3 cellular contexts compared by ENCODE assay signal in genomic region chr3:101978348-101978747, GRCh38.
TF ChIP-seq lines count a peak whose summit lies in the region.

No MANE protein-coding gene starts in this region.

TF ChIP-seq in SK-N-SH, 30 proteins besides CTCF, POLR2A, EP300 and RAD21 (continued from another document):
- TF ChIP-seq FOXM1 (IDR thresholded peaks at IDR 0.05; ENCODE audit: low read depth) (no peak), GABPA (IDR thresholded peaks at IDR 0.05; ENCODE audit: low read depth) (no peak), REST (IDR thresholded peaks at IDR 0.05; ENCODE audit: low read depth, low read length) (no peak), TEAD4 (IDR thresholded peaks at IDR 0.05; ENCODE audit: borderline replicate concordance, insufficient read depth) (no peak), RXRA (IDR thresholded peaks at IDR 0.05; ENCODE audit: borderline replicate concordance, low read depth) (no peak), ZBTB33 (IDR thresholded peaks at IDR 0.05; ENCODE audit: borderline replicate concordance, low read depth) (no peak), JUND (IDR thresholded peaks at IDR 0.05) (no peak)
- TF ChIP-seq, protein P1, sequence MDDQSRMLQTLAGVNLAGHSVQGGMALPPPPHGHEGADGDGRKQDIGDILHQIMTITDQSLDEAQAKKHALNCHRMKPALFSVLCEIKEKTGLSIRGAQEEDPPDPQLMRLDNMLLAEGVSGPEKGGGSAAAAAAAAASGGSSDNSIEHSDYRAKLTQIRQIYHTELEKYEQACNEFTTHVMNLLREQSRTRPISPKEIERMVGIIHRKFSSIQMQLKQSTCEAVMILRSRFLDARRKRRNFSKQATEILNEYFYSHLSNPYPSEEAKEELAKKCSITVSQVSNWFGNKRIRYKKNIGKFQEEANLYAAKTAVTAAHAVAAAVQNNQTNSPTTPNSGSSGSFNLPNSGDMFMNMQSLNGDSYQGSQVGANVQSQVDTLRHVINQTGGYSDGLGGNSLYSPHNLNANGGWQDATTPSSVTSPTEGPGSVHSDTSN (IDR thresholded peaks at IDR 0.05): no peak

TF ChIP-seq in SK-N-SH treated with all-trans-retinoic acid at 6 μM for 48 hours, 23 proteins besides CTCF, POLR2A, EP300 and RAD21 (continued from another document):
- no peak for TF ChIP-seq RARB (CRISPR knock-in tag; IDR thresholded peaks at IDR 0.05)
- TF ChIP-seq, protein P2, sequence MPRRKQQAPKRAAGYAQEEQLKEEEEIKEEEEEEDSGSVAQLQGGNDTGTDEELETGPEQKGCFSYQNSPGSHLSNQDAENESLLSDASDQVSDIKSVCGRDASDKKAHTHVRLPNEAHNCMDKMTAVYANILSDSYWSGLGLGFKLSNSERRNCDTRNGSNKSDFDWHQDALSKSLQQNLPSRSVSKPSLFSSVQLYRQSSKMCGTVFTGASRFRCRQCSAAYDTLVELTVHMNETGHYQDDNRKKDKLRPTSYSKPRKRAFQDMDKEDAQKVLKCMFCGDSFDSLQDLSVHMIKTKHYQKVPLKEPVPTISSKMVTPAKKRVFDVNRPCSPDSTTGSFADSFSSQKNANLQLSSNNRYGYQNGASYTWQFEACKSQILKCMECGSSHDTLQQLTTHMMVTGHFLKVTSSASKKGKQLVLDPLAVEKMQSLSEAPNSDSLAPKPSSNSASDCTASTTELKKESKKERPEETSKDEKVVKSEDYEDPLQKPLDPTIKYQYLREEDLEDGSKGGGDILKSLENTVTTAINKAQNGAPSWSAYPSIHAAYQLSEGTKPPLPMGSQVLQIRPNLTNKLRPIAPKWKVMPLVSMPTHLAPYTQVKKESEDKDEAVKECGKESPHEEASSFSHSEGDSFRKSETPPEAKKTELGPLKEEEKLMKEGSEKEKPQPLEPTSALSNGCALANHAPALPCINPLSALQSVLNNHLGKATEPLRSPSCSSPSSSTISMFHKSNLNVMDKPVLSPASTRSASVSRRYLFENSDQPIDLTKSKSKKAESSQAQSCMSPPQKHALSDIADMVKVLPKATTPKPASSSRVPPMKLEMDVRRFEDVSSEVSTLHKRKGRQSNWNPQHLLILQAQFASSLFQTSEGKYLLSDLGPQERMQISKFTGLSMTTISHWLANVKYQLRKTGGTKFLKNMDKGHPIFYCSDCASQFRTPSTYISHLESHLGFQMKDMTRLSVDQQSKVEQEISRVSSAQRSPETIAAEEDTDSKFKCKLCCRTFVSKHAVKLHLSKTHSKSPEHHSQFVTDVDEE (CRISPR knock-in tag; IDR thresholded peaks at IDR 0.05): no peak

TF ChIP-seq in HEK293, 187 proteins besides CTCF, POLR2A, EP300 and RAD21 (continued from another document):
- no peak for TF ChIP-seq ZNF610 (tag by site-specific recombination; IDR thresholded peaks at IDR 0.05; ENCODE audit: borderline replicate concordance)
- peak; percentile 54; the same call in 1 of the 2 replicates for TF ChIP-seq ZNF501 (tag by site-specific recombination; IDR thresholded peaks at IDR 0.05)
- TF ChIP-seq SALL2 (tag by site-specific recombination; IDR thresholded peaks at IDR 0.05; ENCODE audit: borderline replicate concordance): no peak
- TF ChIP-seq FEZF1 (tag by site-specific recombination; IDR thresholded peaks at IDR 0.05): peak; percentile 71; the same call in 1 of the 2 replicates
- TF ChIP-seq ZNF843 (tag by site-specific recombination; IDR thresholded peaks at IDR 0.05): peak; percentile 70
- TF ChIP-seq ZNF645 (tag by site-specific recombination; IDR thresholded peaks at IDR 0.05): no peak
- TF ChIP-seq ZNF169 (tag by site-specific recombination; IDR thresholded peaks at IDR 0.05): no peak
- TF ChIP-seq ZNF677 (tag by site-specific recombination; IDR thresholded peaks at IDR 0.05): no peak
- no peak for TF ChIP-seq KLF16 (tag by site-specific recombination; IDR thresholded peaks at IDR 0.05)
- TF ChIP-seq, protein P1 (CRISPR knock-in tag; IDR thresholded peaks at IDR 0.05): no peak
- peak; percentile 38; the same call in 1 of the 2 replicates for TF ChIP-seq MZF1 (tag by site-specific recombination; IDR thresholded peaks at IDR 0.05; ENCODE audit: borderline replicate concordance)
- TF ChIP-seq PRDM6 (tag by site-specific recombination; IDR thresholded peaks at IDR 0.05): peak; percentile 66; the same call in 1 of the 2 replicates
- no peak for TF ChIP-seq ZNF785 (tag by site-specific recombination; IDR thresholded peaks at IDR 0.05)
- TF ChIP-seq ZBTB44 (tag by site-specific recombination; IDR thresholded peaks at IDR 0.05): no peak
- TF ChIP-seq, protein P3, sequence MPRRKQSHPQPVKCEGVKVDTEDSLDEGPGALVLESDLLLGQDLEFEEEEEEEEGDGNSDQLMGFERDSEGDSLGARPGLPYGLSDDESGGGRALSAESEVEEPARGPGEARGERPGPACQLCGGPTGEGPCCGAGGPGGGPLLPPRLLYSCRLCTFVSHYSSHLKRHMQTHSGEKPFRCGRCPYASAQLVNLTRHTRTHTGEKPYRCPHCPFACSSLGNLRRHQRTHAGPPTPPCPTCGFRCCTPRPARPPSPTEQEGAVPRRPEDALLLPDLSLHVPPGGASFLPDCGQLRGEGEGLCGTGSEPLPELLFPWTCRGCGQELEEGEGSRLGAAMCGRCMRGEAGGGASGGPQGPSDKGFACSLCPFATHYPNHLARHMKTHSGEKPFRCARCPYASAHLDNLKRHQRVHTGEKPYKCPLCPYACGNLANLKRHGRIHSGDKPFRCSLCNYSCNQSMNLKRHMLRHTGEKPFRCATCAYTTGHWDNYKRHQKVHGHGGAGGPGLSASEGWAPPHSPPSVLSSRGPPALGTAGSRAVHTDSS (tag by site-specific recombination; IDR thresholded peaks at IDR 0.05): no peak
- TF ChIP-seq TCF7L2 (IDR thresholded peaks at IDR 0.05; ENCODE audit: borderline replicate concordance, low read depth, low read length): no peak
- no peak for TF ChIP-seq TSHZ1 (tag by site-specific recombination; IDR thresholded peaks at IDR 0.05; ENCODE audit: borderline replicate concordance)
- no peak for TF ChIP-seq ZNF585B (tag by site-specific recombination; IDR thresholded peaks at IDR 0.05)
- TF ChIP-seq WT1 (tag by site-specific recombination; IDR thresholded peaks at IDR 0.05): peak; percentile 44; the same call in 1 of the 2 replicates
- TF ChIP-seq, protein P4, sequence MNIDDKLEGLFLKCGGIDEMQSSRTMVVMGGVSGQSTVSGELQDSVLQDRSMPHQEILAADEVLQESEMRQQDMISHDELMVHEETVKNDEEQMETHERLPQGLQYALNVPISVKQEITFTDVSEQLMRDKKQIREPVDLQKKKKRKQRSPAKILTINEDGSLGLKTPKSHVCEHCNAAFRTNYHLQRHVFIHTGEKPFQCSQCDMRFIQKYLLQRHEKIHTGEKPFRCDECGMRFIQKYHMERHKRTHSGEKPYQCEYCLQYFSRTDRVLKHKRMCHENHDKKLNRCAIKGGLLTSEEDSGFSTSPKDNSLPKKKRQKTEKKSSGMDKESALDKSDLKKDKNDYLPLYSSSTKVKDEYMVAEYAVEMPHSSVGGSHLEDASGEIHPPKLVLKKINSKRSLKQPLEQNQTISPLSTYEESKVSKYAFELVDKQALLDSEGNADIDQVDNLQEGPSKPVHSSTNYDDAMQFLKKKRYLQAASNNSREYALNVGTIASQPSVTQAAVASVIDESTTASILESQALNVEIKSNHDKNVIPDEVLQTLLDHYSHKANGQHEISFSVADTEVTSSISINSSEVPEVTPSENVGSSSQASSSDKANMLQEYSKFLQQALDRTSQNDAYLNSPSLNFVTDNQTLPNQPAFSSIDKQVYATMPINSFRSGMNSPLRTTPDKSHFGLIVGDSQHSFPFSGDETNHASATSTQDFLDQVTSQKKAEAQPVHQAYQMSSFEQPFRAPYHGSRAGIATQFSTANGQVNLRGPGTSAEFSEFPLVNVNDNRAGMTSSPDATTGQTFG (tag by site-specific recombination; IDR thresholded peaks at IDR 0.05; ENCODE audit: borderline replicate concordance): no peak
- TF ChIP-seq ZNF426 (tag by site-specific recombination; IDR thresholded peaks at IDR 0.05): no peak
- no peak for TF ChIP-seq ZNF335 (tag by site-specific recombination; conservative IDR thresholded peaks at IDR 0.05)
- TF ChIP-seq ZNF777 (tag by site-specific recombination; IDR thresholded peaks at IDR 0.05; ENCODE audit: borderline replicate concordance): no peak
- TF ChIP-seq ZNF792 (tag by site-specific recombination; IDR thresholded peaks at IDR 0.05): no peak
- no peak for TF ChIP-seq EGR2 (tag by site-specific recombination; IDR thresholded peaks at IDR 0.05; ENCODE audit: low read depth)
- peak; percentile 70; the same call in 1 of the 2 replicates for TF ChIP-seq IKZF3 (tag by site-specific recombination; IDR thresholded peaks at IDR 0.05)
- TF ChIP-seq ZNF707 (tag by site-specific recombination; IDR thresholded peaks at IDR 0.05): no peak
- TF ChIP-seq OSR2 (tag by site-specific recombination; IDR thresholded peaks at IDR 0.05): peak; percentile 71
- no peak for TF ChIP-seq ZNF416 (tag by site-specific recombination; IDR thresholded peaks at IDR 0.05)
- TF ChIP-seq ZNF558 (tag by site-specific recombination; IDR thresholded peaks at IDR 0.05): no peak
- no peak for TF ChIP-seq ZNF311 (tag by site-specific recombination; IDR thresholded peaks at IDR 0.05; ENCODE audit: borderline replicate concordance)
- no peak for TF ChIP-seq ZNF660 (tag by site-specific recombination; IDR thresholded peaks at IDR 0.05)
- TF ChIP-seq ZNF174 (tag by site-specific recombination; IDR thresholded peaks at IDR 0.05): no peak
